ENCODE assay signal across 1 cellular context in genomic region chr1:40664791-40665190, GRCh38.
TF ChIP-seq lines count a peak whose summit lies in the region.

No MANE protein-coding gene starts in this region.

TF ChIP-seq in WTC11, 78 proteins besides CTCF, POLR2A, EP300 and RAD21 (continued from another document):
- TF ChIP-seq, protein P1, sequence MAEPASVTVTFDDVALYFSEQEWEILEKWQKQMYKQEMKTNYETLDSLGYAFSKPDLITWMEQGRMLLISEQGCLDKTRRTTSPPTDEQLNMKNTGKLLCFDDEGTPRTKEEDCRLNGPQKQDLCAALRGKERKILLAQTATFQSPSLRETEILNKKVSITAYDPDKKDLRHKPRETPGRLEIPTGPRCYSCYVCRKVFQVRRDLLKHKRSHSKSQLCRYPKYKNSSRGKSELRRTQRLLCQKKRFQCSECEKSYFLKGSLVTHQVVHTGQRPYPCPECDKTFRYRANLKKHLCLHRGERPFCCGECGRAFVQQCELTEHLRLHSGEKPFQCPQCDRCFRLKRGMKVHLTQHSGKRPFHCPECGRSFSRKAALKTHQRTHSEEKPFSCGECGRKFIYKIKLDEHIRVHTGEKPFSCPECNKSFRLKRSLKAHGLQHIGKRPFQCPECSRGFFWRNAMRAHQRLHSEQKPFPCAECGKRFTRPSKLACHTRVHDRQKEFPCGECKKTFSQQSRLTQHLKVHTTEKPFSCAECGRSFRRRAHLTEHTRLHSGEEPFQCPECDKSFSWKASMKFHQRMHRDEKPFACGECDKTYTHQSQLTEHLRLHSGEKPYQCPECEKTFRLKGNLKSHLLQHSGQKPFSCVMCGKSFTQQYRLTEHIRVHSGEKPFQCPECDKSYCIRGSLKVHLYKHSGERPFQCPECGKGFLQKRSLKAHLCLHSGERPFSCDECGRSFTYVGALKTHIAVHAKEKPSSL (CRISPR knock-in tag; conservative IDR thresholded peaks at IDR 0.05), result no peak
